ENCODE assay signal across 27 cellular contexts in the genomic region with DNA sequence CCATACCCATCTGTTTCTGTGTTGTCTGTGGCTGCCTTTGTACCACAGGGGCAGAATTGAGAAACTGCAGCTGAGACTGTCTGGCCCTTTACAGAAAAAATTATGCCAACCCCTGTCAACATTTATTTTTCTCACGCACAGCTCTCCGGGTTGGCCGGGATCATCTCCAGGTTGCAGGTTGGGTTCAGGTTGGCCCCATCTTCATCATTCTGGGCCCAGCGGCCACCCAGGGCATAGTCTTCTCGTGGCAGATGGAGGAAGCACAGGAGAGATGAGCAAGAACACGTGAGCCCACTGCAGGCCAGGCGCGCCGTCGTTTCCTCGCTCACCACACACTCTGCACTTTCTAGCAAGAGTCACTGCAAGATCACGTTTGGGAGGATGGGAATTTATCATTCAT.
"Had no signal": no experiment of that assay in that cellular context is flagged by ENCODE, and none has a peak within 500 bp of the region (broad histone marks: within the 10 kb centered on the region; RNA-seq: fewer than 3 reads in every experiment).

No MANE protein-coding gene starts in this region.

- DNase-seq: activated CD4-positive, alpha-beta T cell treated with anti-CD3 and anti-CD28 coated beads for 36 hours; activated CD4-positive, alpha-beta T cell treated with anti-CD3 and anti-CD28 coated beads, Interleukin-2, amount 10 ng/mL, durations not matched to agents 24 days and 14 days; activated CD4-positive, CD25-positive, alpha-beta regulatory T cell; activated CD4-positive, CD25-positive, alpha-beta regulatory T cell treated with anti-CD3 and anti-CD28 coated beads, Interleukin-2, amount 50 U/mL, for 72 hours; activated CD8-positive, alpha-beta memory T cell treated with anti-CD3 and anti-CD28 coated beads for 24 hours; activated CD8-positive, alpha-beta T cell treated with anti-CD3 and anti-CD28 coated beads for 36 hours; activated effector memory CD4-positive, alpha-beta T cell treated with Interleukin-2 at 50 U/mL for 16 hours; activated gamma-delta T cell treated with Interleukin-2 at 50 U/mL for 16 hours; activated naive CD4-positive, alpha-beta T cell treated with anti-CD3 and anti-CD28 coated beads, Interleukin-2, amount 50 U/mL, for 16 hours; activated naive CD4-positive, alpha-beta T cell treated with Interleukin-2 at 50 U/mL for 16 hours; activated naive CD8-positive, alpha-beta T cell treated with anti-CD3 and anti-CD28 coated beads, Interleukin-2, amount 10 ng/mL, durations not matched to agents 7 days and 5 days; activated T-cell treated with anti-CD3 and anti-CD28 coated beads, Interleukin-2, amount 50 U/mL, for 4 hours; central memory CD4-positive, alpha-beta T cell; colonic mucosa; effector CD8-positive, alpha-beta T cell; esophagus squamous epithelium; foreskin melanocyte; head of caudate nucleus; hippocampal formation; T-cell; T-helper 2 cell had no signal

- ATAC-seq: activated CD4-positive, alpha-beta T cell treated with anti-CD3 and anti-CD28 coated beads for 36 hours; activated CD8-positive, alpha-beta T cell treated with anti-CD3 and anti-CD28 coated beads for 36 hours; activated T-cell treated with anti-CD3 and anti-CD28 coated beads, Interleukin-2, amount 50 U/mL, for 4 hours; activated T-helper 17 cell treated with anti-CD3 and anti-CD28 coated beads, Interleukin-2, amount 50 U/mL, for 72 hours; T-cell had no signal

- H3K9me3 ChIP-seq: ascending aorta, breast epithelium, colonic mucosa, esophagus squamous epithelium had no signal

- H3K36me3 Mint-ChIP-seq: activated naive CD8-positive, alpha-beta T cell treated with anti-CD3 and anti-CD28 coated beads, Interleukin-2, amount 10 ng/mL, durations not matched to agents 7 days and 5 days; brain; T-cell had no signal

- H3K4me3 ChIP-seq: ascending aorta, breast epithelium, cardiac muscle cell, colonic mucosa, esophagus squamous epithelium had no signal

- H3K9me3 Mint-ChIP-seq: activated CD4-positive, alpha-beta T cell treated with anti-CD3 and anti-CD28 coated beads, Interleukin-2, amount 10 ng/mL, durations not matched to agents 24 days and 14 days; activated CD8-positive, alpha-beta T cell treated with anti-CD3 and anti-CD28 coated beads for 36 hours; activated naive CD8-positive, alpha-beta T cell treated with anti-CD3 and anti-CD28 coated beads, Interleukin-2, amount 10 ng/mL, durations not matched to agents 7 days and 5 days; activated T-cell treated with anti-CD3 and anti-CD28 coated beads, Interleukin-2, amount 50 U/mL, for 4 hours; activated T-helper 17 cell treated with anti-CD3 and anti-CD28 coated beads, Interleukin-2, amount 50 U/mL, for 72 hours; T-cell had no signal

- H3K27ac ChIP-seq: ascending aorta, breast epithelium, cardiac muscle cell, colonic mucosa, epithelial cell of prostate, esophagus squamous epithelium had no signal

- H3K4me3 Mint-ChIP-seq: activated CD4-positive, alpha-beta T cell treated with anti-CD3 and anti-CD28 coated beads for 36 hours; activated CD4-positive, alpha-beta T cell treated with anti-CD3 and anti-CD28 coated beads, Interleukin-2, amount 10 ng/mL, durations not matched to agents 24 days and 14 days; activated CD8-positive, alpha-beta T cell treated with anti-CD3 and anti-CD28 coated beads for 36 hours; activated naive CD8-positive, alpha-beta T cell treated with anti-CD3 and anti-CD28 coated beads, Interleukin-2, amount 10 ng/mL, durations not matched to agents 7 days and 5 days; activated T-cell treated with anti-CD3 and anti-CD28 coated beads, Interleukin-2, amount 50 U/mL, for 4 hours; activated T-helper 17 cell treated with anti-CD3 and anti-CD28 coated beads, Interleukin-2, amount 50 U/mL, for 72 hours; T-cell had no signal

- H3K27me3 ChIP-seq: ascending aorta, cardiac muscle cell, colonic mucosa had no signal

- H3K4me1 Mint-ChIP-seq: activated CD4-positive, alpha-beta T cell treated with anti-CD3 and anti-CD28 coated beads for 36 hours; activated CD4-positive, alpha-beta T cell treated with anti-CD3 and anti-CD28 coated beads, Interleukin-2, amount 10 ng/mL, durations not matched to agents 24 days and 14 days; activated naive CD8-positive, alpha-beta T cell treated with anti-CD3 and anti-CD28 coated beads, Interleukin-2, amount 10 ng/mL, durations not matched to agents 7 days and 5 days; activated T-helper 17 cell treated with anti-CD3 and anti-CD28 coated beads, Interleukin-2, amount 50 U/mL, for 72 hours had no signal

- H3K27ac Mint-ChIP-seq: activated CD4-positive, alpha-beta T cell treated with anti-CD3 and anti-CD28 coated beads for 36 hours; activated CD4-positive, alpha-beta T cell treated with anti-CD3 and anti-CD28 coated beads, Interleukin-2, amount 10 ng/mL, durations not matched to agents 24 days and 14 days; activated CD8-positive, alpha-beta T cell treated with anti-CD3 and anti-CD28 coated beads for 36 hours; activated naive CD8-positive, alpha-beta T cell treated with anti-CD3 and anti-CD28 coated beads, Interleukin-2, amount 10 ng/mL, durations not matched to agents 7 days and 5 days; activated T-helper 17 cell treated with anti-CD3 and anti-CD28 coated beads, Interleukin-2, amount 50 U/mL, for 72 hours; T-cell had no signal

- H3K36me3 ChIP-seq: ascending aorta, breast epithelium, cardiac muscle cell, colonic mucosa, esophagus squamous epithelium had no signal

- H3K4me1 ChIP-seq: ascending aorta, breast epithelium, colonic mucosa had no signal
